Comparison of ENCODE assay signal across 9 cellular contexts in the genomic region with DNA sequence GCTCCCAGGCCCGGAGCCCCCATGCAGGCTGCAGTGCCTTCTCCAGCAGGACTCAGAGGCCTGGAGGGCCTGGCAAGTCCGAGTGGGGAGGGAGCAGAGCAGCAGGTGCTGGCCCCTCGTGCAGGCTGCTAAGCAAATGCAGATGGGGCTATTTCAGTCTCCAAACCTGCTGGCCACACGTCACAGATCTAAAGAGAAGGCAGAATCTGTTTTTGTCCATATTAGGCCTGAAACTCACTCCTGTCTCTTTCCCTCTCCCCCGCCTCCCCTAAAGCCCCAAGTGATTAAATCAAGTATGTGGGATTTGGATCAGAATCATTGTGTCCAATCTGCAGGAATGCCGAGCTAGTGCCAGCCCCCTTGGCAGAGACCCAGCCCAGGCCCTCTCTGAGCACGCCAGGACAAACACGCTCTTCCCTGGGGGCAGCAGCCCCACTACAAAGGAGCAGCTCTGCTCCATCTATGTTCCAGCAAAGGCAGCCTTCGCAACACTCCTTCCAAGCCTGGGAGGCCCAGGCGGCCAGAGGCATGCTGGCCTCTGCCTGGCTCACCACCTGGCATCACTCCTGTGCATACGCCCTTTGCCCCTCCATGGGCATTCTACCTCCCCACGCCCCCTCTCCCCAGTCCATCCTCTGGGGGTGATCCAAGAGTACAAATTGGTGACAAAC. TPM values are rescaled to one million over a fixed set of nuclear protein-coding genes. Genes with fewer than 3 reads are reported as not detected.
DNase-seq lines count a peak whose midpoint lies in the region; ATAC-seq and TF ChIP-seq lines count a peak whose summit lies in the region.
"Had no signal": no experiment of that assay in that cellular context is flagged by ENCODE, and none has a peak within 500 bp of the region (broad histone marks: within the 10 kb centered on the region; RNA-seq: fewer than 3 reads in every experiment).

No MANE protein-coding gene starts in this region.

- H3K4me3 Mint-ChIP-seq in neural progenitor cell (no peak overlapping the region), natural killer cell (no peak overlapping the region)
- no peak overlapping the region for H3K4me3 Mint-ChIP-seq in stimulated activated naive B cell treated with anti-CD40 and anti-IgM and Interleukin-4, amounts not matched to agents 10 μg/mL and 1 μg/mL and 100 μg/mL, for 72 hours
- H3K4me3 Mint-ChIP-seq: CD4-positive, CD25-positive, alpha-beta regulatory T cell had no signal

- H3K79me2 ChIP-seq in neural progenitor cell (ENCODE audit: low read depth) = no peaks in the 10 kb centered on the region

- H3K27ac Mint-ChIP-seq in neural progenitor cell (peak overlapping the region; percentile 46), natural killer cell (no peak overlapping the region)
- no peak overlapping the region for H3K27ac Mint-ChIP-seq in stimulated activated naive B cell treated with anti-CD40 and anti-IgM and Interleukin-4, amounts not matched to agents 10 μg/mL and 1 μg/mL and 100 μg/mL, for 72 hours

- intact Hi-C loops in natural killer cell (cut with micrococcal nuclease) = no loop called here

- DNase-seq in AG08396 (ENCODE audit: low spot score) (peak; percentile 33), SHP77 treated with DMSO at 0.1 percent for 48 hours (lab: John Stamatoyannopoulos, UW) (peak; percentile 32), foreskin fibroblast (peak; percentile 41 to 86), neural progenitor cell (ENCODE audit: low spot score) (no peak), occipital lobe (lab: John Stamatoyannopoulos, UW) (no peak), NCI-H187 (lab: John Stamatoyannopoulos, UW) (no peak), natural killer cell (no peak)
- no peak for DNase-seq in stimulated activated naive B cell treated with anti-CD40 and anti-IgM and Interleukin-4, amounts not matched to agents 10 μg/mL and 1 μg/mL and 100 μg/mL, for 72 hours
- DNase-seq: CD4-positive, CD25-positive, alpha-beta regulatory T cell had no signal

- peaks cover 4% of the 10 kb centered on the region for H3F3A ChIP-seq in neural progenitor cell (ENCODE audit: low read depth)

- no peaks in the 10 kb centered on the region for H3K4me1 ChIP-seq in neural progenitor cell

- no peak for ATAC-seq in stimulated activated naive B cell treated with anti-CD40 and anti-IgM and Interleukin-4, amounts not matched to agents 10 μg/mL and 1 μg/mL and 100 μg/mL, for 72 hours (replicated peaks)
- no peak for ATAC-seq in natural killer cell

- no peak overlapping the region for H2AFZ ChIP-seq in neural progenitor cell (replicated peaks)

- no peak for TF ChIP-seq CTCF in foreskin fibroblast (IDR thresholded peaks at IDR 0.05; ENCODE audit: low read depth, low read length)
- TF ChIP-seq CTCF in neural progenitor cell (IDR thresholded peaks at IDR 0.05) = no peak
- TF ChIP-seq CTCF in natural killer cell (IDR thresholded peaks at IDR 0.05) = no peak

- H3K9ac ChIP-seq in neural progenitor cell = no peak overlapping the region

- H3K36me3 Mint-ChIP-seq in neural progenitor cell (peaks cover 35% of the 10 kb centered on the region), natural killer cell (no peaks in the 10 kb centered on the region)
- H3K36me3 Mint-ChIP-seq in stimulated activated naive B cell treated with anti-CD40 and anti-IgM and Interleukin-4, amounts not matched to agents 10 μg/mL and 1 μg/mL and 100 μg/mL, for 72 hours = peaks cover 4 to 5% of the 10 kb centered on the region in 2 donors
- H3K36me3 Mint-ChIP-seq: CD4-positive, CD25-positive, alpha-beta regulatory T cell had no signal

- H3K4me1 Mint-ChIP-seq in neural progenitor cell = peaks cover 7% of the 10 kb centered on the region
- peaks cover 3 to 7% of the 10 kb centered on the region in 2 donors for H3K4me1 Mint-ChIP-seq in stimulated activated naive B cell treated with anti-CD40 and anti-IgM and Interleukin-4, amounts not matched to agents 10 μg/mL and 1 μg/mL and 100 μg/mL, for 72 hours
- H3K4me1 Mint-ChIP-seq in natural killer cell = peaks cover 0 to 5% of the 10 kb centered on the region in 2 donors

- peaks cover 6% of the 10 kb centered on the region for H3K27me3 Mint-ChIP-seq in neural progenitor cell (ENCODE audit: insufficient read depth, low read depth)
- H3K27me3 Mint-ChIP-seq in stimulated activated naive B cell treated with anti-CD40 and anti-IgM and Interleukin-4, amounts not matched to agents 10 μg/mL and 1 μg/mL and 100 μg/mL, for 72 hours = no peaks in the 10 kb centered on the region
- H3K27me3 Mint-ChIP-seq in natural killer cell (ENCODE audit: low read depth in 2 of 2) = peaks cover 0 to 2% of the 10 kb centered on the region in 2 donors
- H3K27me3 Mint-ChIP-seq: CD4-positive, CD25-positive, alpha-beta regulatory T cell had no signal

- no peaks in the 10 kb centered on the region for H3K36me3 ChIP-seq in neural progenitor cell

- H3K9me3 Mint-ChIP-seq in neural progenitor cell (no peaks in the 10 kb centered on the region), natural killer cell (no peaks in the 10 kb centered on the region)
- H3K9me3 Mint-ChIP-seq in stimulated activated naive B cell treated with anti-CD40 and anti-IgM and Interleukin-4, amounts not matched to agents 10 μg/mL and 1 μg/mL and 100 μg/mL, for 72 hours = no peaks in the 10 kb centered on the region
- H3K9me3 Mint-ChIP-seq: CD4-positive, CD25-positive, alpha-beta regulatory T cell had no signal

- H4K20me1 ChIP-seq in neural progenitor cell (ENCODE audit: low read depth) = no peaks in the 10 kb centered on the region

- no peaks in the 10 kb centered on the region for H3K27me3 ChIP-seq in neural progenitor cell

- H3K27ac ChIP-seq in neural progenitor cell = peak overlapping the region; percentile 56

- H3K9me3 ChIP-seq in neural progenitor cell (ENCODE audit: low read depth) = no peaks in the 10 kb centered on the region

- H3K4me3 ChIP-seq in foreskin fibroblast (ENCODE audit: low read depth in 1 of 2, low read length in 2 of 2) (no peak overlapping the region), neural progenitor cell (no peak overlapping the region)

- no peak overlapping the region for H3K4me2 ChIP-seq in neural progenitor cell

RNA-seq across cellular contexts. Expression of gene RPL27A, which starts 26.5 kb away (rescaled TPM):
- total RNA-seq in neural progenitor cell (ENCODE audit: low replicate concordance) = 1,116 and 1,250 TPM in 2 replicates
- total RNA-seq in occipital lobe = 762 TPM
- total RNA-seq in natural killer cell = 1,000 to 10,000 TPM in 1 of 3 donors, 100 to 1,000 TPM in 2; 672 to 1,208 (median 807) TPM

RNA-seq across cellular contexts. Expression of gene TRIM66, which starts 26.7 kb away (rescaled TPM):
- 0.95 and 3.6 TPM in 2 replicates for total RNA-seq in neural progenitor cell (ENCODE audit: low replicate concordance)
- 0.62 TPM for total RNA-seq in occipital lobe
- total RNA-seq in natural killer cell = 10 to 100 TPM; 13.7 to 24.4 (median 14.3) TPM

Comparison
In these comparisons a context has a peak if more than half of its experiments do, and no peak if none do; other contexts are left out.
1. DNase-seq: peak in AG08396 (single experiment), SHP77 treated with DMSO at 0.1 percent for 48 hours (single experiment) and foreskin fibroblast (2 of 2); none in neural progenitor cell (single experiment), stimulated activated naive B cell treated with anti-CD40 and anti-IgM and Interleukin-4, amounts not matched to agents 10 μg/mL and 1 μg/mL and 100 μg/mL, for 72 hours (single experiment), occipital lobe (single experiment), NCI-H187 (0 of 2) and natural killer cell (single experiment).